8 cellular contexts compared by ENCODE assay signal in genomic region chr14:64636208-64636979, GRCh38.
DNase-seq lines count a peak whose midpoint lies in the region; ATAC-seq, FAIRE-seq and TF ChIP-seq lines count a peak whose summit lies in the region.

No MANE protein-coding gene starts in this region.

- intact Hi-C loops in tibial artery (cut with DNase I; ENCODE audit: low total_unique reads): loop anchor here (2.0 kb wide), 1 partner anchor 96 kb away; the partner anchor contains the start of gene HSPA2

- no peaks in the 10 kb centered on the region for H3K79me2 ChIP-seq in Loucy (ENCODE audit: insufficient read depth, low read length)

- H3K4me1 ChIP-seq in Loucy (ENCODE audit: insufficient read depth, low read length, poor library complexity, severe bottlenecking) (no peaks in the 10 kb centered on the region), SJCRH30 (peaks cover 4% of the 10 kb centered on the region; the same call in 1 of the 2 replicates), tibial artery (peaks cover 0 to 5% (median 2%) of the 10 kb centered on the region in 4 donors)

- H3K36me3 ChIP-seq in Loucy (ENCODE audit: insufficient read depth, low read length) (no peaks in the 10 kb centered on the region), SJCRH30 (no peaks in the 10 kb centered on the region), tibial artery (no peaks in the 10 kb centered on the region)

- no peaks in the 10 kb centered on the region for H3K9me2 ChIP-seq in Loucy (replicated peaks; ENCODE audit: low read depth, low read length)

- H2AFZ ChIP-seq in Loucy (ENCODE audit: low read length): peak overlapping the region; percentile 87

- TF ChIP-seq CTCF in Loucy (conservative IDR thresholded peaks at IDR 0.05; ENCODE audit: low read length) (peak; percentile 94), omental fat pad (IDR thresholded peaks at IDR 0.05) (peak in 1 of 3 donors; percentile 57), tibial artery (IDR thresholded peaks at IDR 0.05) (peak; percentile 87 to 88)

- no peaks in the 10 kb centered on the region for H3F3A ChIP-seq in Loucy (ENCODE audit: low read depth)

- H3K27me3 ChIP-seq in Loucy (ENCODE audit: insufficient read depth, low read length, poor library complexity, severe bottlenecking) (no peaks in the 10 kb centered on the region), SJCRH30 (no peaks in the 10 kb centered on the region), tibial artery (no peaks in the 10 kb centered on the region)

- FAIRE-seq in frontal cortex (lab: Jason Lieb, UNC): no peak

- peak overlapping the region; percentile 21 for H3K4me2 ChIP-seq in Loucy (ENCODE audit: low read depth, low read length, poor library complexity, severe bottlenecking)

- H3K27ac ChIP-seq in SJCRH30: no peak overlapping the region
- H3K27ac ChIP-seq in tibial artery: no peak overlapping the region

- H3K4me3 ChIP-seq in Loucy (ENCODE audit: low read length, poor library complexity, severe bottlenecking) (no peak overlapping the region), SJCRH30 (peak overlapping the region; percentile 18), tibial artery (no peak overlapping the region)

- H3K9me3 ChIP-seq in Loucy (ENCODE audit: insufficient read depth, low read depth, low read length) (no peaks in the 10 kb centered on the region), SJCRH30 (replicated peaks) (no peaks in the 10 kb centered on the region), tibial artery (no peaks in the 10 kb centered on the region)

- H4K20me1 ChIP-seq in Loucy (ENCODE audit: insufficient read depth, low read length, poor library complexity, severe bottlenecking): no peaks in the 10 kb centered on the region

- ATAC-seq in GM18909 (IDR thresholded peaks at IDR 0.05; ENCODE audit: poor library complexity, unreplicated experiment) (peak; percentile 68), omental fat pad (ENCODE audit: low FRiP score) (peak; percentile 90)

- peak; percentile 75 for DNase-seq in AG08395 (ENCODE audit: low spot score)
- DNase-seq in SJCRH30: peak; percentile 40 to 75
- DNase-seq in activated effector memory CD4-positive, alpha-beta T cell treated with anti-CD3 and anti-CD28 coated beads, Interleukin-2, amount 50 U/mL, for 16 hours: peak; percentile 88
- DNase-seq in frontal cortex (ENCODE audit: low spot score in 2 of 2): peak; percentile 62 to 70
- DNase-seq in omental fat pad (ENCODE audit: low spot score): no peak
- DNase-seq in tibial artery: peak; percentile 48 to 82

- H3K9ac ChIP-seq in Loucy (ENCODE audit: low read depth, low read length, poor library complexity, severe bottlenecking): no peak overlapping the region
